In the genomic region with DNA sequence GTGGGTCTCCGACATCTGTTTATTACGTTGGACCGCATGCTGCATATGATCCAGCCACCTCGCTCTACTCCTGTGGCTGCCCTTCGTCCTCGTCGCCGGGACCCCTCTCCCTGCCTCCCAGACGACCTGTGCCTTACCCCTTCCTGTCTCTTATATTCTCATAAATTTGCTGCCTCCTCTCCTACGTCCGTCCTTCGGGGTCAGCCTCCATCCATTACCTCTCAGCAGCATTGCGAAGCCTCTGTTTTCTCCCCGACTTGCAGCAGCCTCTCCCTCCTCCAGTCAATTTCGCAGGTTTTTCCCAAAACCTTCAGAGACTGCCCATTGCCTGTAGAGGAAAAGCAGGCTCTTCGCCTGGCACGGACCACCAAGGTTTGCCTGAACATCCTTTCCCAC, we compare ENCODE assay signal across 13 cellular contexts. TPM values are rescaled to one million over a fixed set of nuclear protein-coding genes. Genes with fewer than 3 reads are reported as not detected.
DNase-seq lines count a peak whose midpoint lies in the region; ATAC-seq and TF ChIP-seq lines count a peak whose summit lies in the region.
"Had no signal": no experiment of that assay in that cellular context is flagged by ENCODE, and none has a peak within 500 bp of the region (broad histone marks: within the 10 kb centered on the region; RNA-seq: fewer than 3 reads in every experiment).

No MANE protein-coding gene starts in this region.

- H2AK5ac ChIP-seq in trophoblast cell (ENCODE audit: low read length), result no peak overlapping the region

- DNase-seq in GM23248 (no peak), WERI-Rb-1 (no peak), hepatocyte (ENCODE audit: low spot score) (no peak), trophoblast cell (no peak), Calu3 (no peak), T-helper 1 cell (no peak)
- DNase-seq: Karpas-422, NCI-H2081 treated with DMSO at 0.1 percent for 48 hours, OCI-M1 had no signal

- H3K4me3 Mint-ChIP-seq in Calu3 (ENCODE audit: low read depth, unreplicated experiment), result no peak overlapping the region

- H3K9ac ChIP-seq in GM23248 (no peak overlapping the region), trophoblast cell (ENCODE audit: low read length) (no peak overlapping the region)

- no TSS peak for BruUV-seq in Calu3 (replicated peaks; lab: Mats Ljungman, UMichigan)

- H3F3A ChIP-seq in GM23248 (ENCODE audit: insufficient read depth), result no peaks in the 10 kb centered on the region

- WGBS in GM23248 (ENCODE audit: low coverage in 1 of 2, low lambda C conversion rate in 2 of 2, missing lambda C conversion rate in 2 of 2), 2 experiments, result 47 to 50% methylated on average over 15 to 17 of the region's 17 CpGs
- WGBS in hepatocyte (ENCODE audit: low lambda C conversion rate, missing lambda C conversion rate), result 35% methylated on average over 17 of the region's 17 CpGs
- WGBS in trophoblast cell (ENCODE audit: extremely low coverage, insufficient coverage, insufficient read length), result no CpG with 5 or more reads among the region's 17 CpGs

- H3K4ac ChIP-seq in trophoblast cell (ENCODE audit: low read depth, low read length), result no peak overlapping the region

- H3K18ac ChIP-seq in trophoblast cell (ENCODE audit: low read length), result no peak overlapping the region

- H3K9me2 ChIP-seq in GM23248 (ENCODE audit: insufficient read depth) (no peaks in the 10 kb centered on the region), hepatocyte (replicated peaks; ENCODE audit: insufficient read depth) (no peaks in the 10 kb centered on the region)

- H3K4me3 ChIP-seq in GM23248, result no peak overlapping the region
- H3K4me3 ChIP-seq in WERI-Rb-1 (ENCODE audit: low read depth, low read length), result peak overlapping the region; percentile 37
- H3K4me3 ChIP-seq in hepatocyte, result no peak overlapping the region
- H3K4me3 ChIP-seq in trophoblast cell (ENCODE audit: low read depth, low read length), result peak overlapping the region; percentile 17
- H3K4me3 ChIP-seq: GM12878 had no signal

- H3K36me3 ChIP-seq in GM23248 (ENCODE audit: low read depth), result no peaks in the 10 kb centered on the region
- no peaks in the 10 kb centered on the region; the same call in 1 of the 2 replicates for H3K36me3 ChIP-seq in WERI-Rb-1
- no peaks in the 10 kb centered on the region for H3K36me3 ChIP-seq in hepatocyte (replicated peaks; ENCODE audit: insufficient read depth, low read depth)
- no peaks in the 10 kb centered on the region for H3K36me3 ChIP-seq in trophoblast cell (ENCODE audit: control insufficient read depth in 1 of 2, insufficient read depth in 2 of 2, low read length in 2 of 2)

- H4K20me1 ChIP-seq in GM23248 (ENCODE audit: insufficient read depth) (no peaks in the 10 kb centered on the region), hepatocyte (ENCODE audit: insufficient read depth, poor library complexity, severe bottlenecking) (no peaks in the 10 kb centered on the region)

- no peaks in the 10 kb centered on the region for H3K79me2 ChIP-seq in GM23248 (ENCODE audit: insufficient read depth)
- H3K79me2 ChIP-seq in hepatocyte, result no peaks in the 10 kb centered on the region
- no peaks in the 10 kb centered on the region for H3K79me2 ChIP-seq in trophoblast cell (ENCODE audit: control insufficient read depth, insufficient read depth, low read length, poor library complexity)

- H3K27ac ChIP-seq in GM23248, result no peak overlapping the region
- H3K27ac ChIP-seq in WERI-Rb-1, result no peak overlapping the region
- H3K27ac ChIP-seq in hepatocyte, result no peak overlapping the region
- H3K27ac ChIP-seq in trophoblast cell (ENCODE audit: low read depth, low read length), result no peak overlapping the region

- peaks cover 34% of the 10 kb centered on the region for H3K27me3 ChIP-seq in GM23248 (replicated peaks; ENCODE audit: insufficient read depth)
- H3K27me3 ChIP-seq in WERI-Rb-1 (ENCODE audit: insufficient read depth, low read depth, severe bottlenecking), result no peaks in the 10 kb centered on the region
- H3K27me3 ChIP-seq in hepatocyte, result peaks cover 48% of the 10 kb centered on the region
- peaks cover 30% of the 10 kb centered on the region for H3K27me3 ChIP-seq in trophoblast cell (ENCODE audit: insufficient read depth, low read length)

- H4K8ac ChIP-seq in trophoblast cell (ENCODE audit: low read depth, low read length), result no peak overlapping the region

- in situ Hi-C loops in GM23248 (cut with MboI), result loop anchor here (10.0 kb wide), 2 partner anchors 67 to 477 kb away; no protein-coding TSS in a partner anchor

- CTCF ChIA-PET in Calu3 (lab: Charles Lee), result no interaction called here

- H2AFZ ChIP-seq in GM23248, result no peak overlapping the region
- H2AFZ ChIP-seq in hepatocyte, result no peak overlapping the region
- no peak overlapping the region for H2AFZ ChIP-seq in trophoblast cell (ENCODE audit: insufficient read depth, low read length, poor library complexity)

- H3K79me1 ChIP-seq in trophoblast cell (ENCODE audit: low read length), result no peaks in the 10 kb centered on the region

- no peak overlapping the region for H2BK5ac ChIP-seq in trophoblast cell (ENCODE audit: low read depth, low read length, poor library complexity)

- H3K9me3 Mint-ChIP-seq in Calu3 (ENCODE audit: low read depth, unreplicated experiment), result no peaks in the 10 kb centered on the region

- no peak overlapping the region for H3K23ac ChIP-seq in trophoblast cell (ENCODE audit: low read length)

- H2BK12ac ChIP-seq in trophoblast cell (ENCODE audit: low read length), result no peak overlapping the region

- H2BK120ac ChIP-seq in trophoblast cell (ENCODE audit: insufficient read depth, low read length, poor library complexity), result no peak overlapping the region

- peaks cover 71% of the 10 kb centered on the region for H3K27me3 Mint-ChIP-seq in Calu3 (ENCODE audit: unreplicated experiment)

- TF ChIP-seq CTCF in WERI-Rb-1 (IDR thresholded peaks at IDR 0.05; ENCODE audit: low read depth, low read length), result no peak
- TF ChIP-seq CTCF in hepatocyte (IDR thresholded peaks at IDR 0.05; ENCODE audit: poor library complexity), result no peak
- TF ChIP-seq CTCF in Calu3 (IDR thresholded peaks at IDR 0.05; ENCODE audit: unreplicated experiment), result no peak

- H3K4me1 ChIP-seq in GM23248 (ENCODE audit: insufficient read depth) (no peaks in the 10 kb centered on the region), hepatocyte (ENCODE audit: insufficient read depth) (peaks cover 6% of the 10 kb centered on the region), trophoblast cell (ENCODE audit: control insufficient read depth in 1 of 2, insufficient read depth in 2 of 2, low read length in 2 of 2) (peaks cover 0 to 8% of the 10 kb centered on the region in 2 experiments)

- ATAC-seq in HG03175 (IDR thresholded peaks at IDR 0.05; ENCODE audit: unreplicated experiment), result no peak
- ATAC-seq: GM12878 had no signal

- no peaks in the 10 kb centered on the region for H3K4me1 Mint-ChIP-seq in Calu3 (ENCODE audit: low read depth, unreplicated experiment)

- H3K9me3 ChIP-seq in GM23248 (ENCODE audit: low read depth) (no peaks in the 10 kb centered on the region), WERI-Rb-1 (ENCODE audit: severe bottlenecking) (no peaks in the 10 kb centered on the region), hepatocyte (ENCODE audit: low read depth) (no peaks in the 10 kb centered on the region), trophoblast cell (ENCODE audit: insufficient read depth, low read depth, low read length) (peaks cover 16% of the 10 kb centered on the region)

- no peaks in the 10 kb centered on the region for H3K36me3 Mint-ChIP-seq in Calu3 (ENCODE audit: insufficient read depth, unreplicated experiment)

- no peak overlapping the region for H4K12ac ChIP-seq in trophoblast cell (ENCODE audit: low read depth, low read length)

- no peak overlapping the region for H3K27ac Mint-ChIP-seq in Calu3 (ENCODE audit: unreplicated experiment)
- H3K27ac Mint-ChIP-seq: activated T-helper 2 cell treated with anti-CD3 and anti-CD28 coated beads, Interferon-gamma antibody, Interleukin-2, Interleukin-4, amounts not matched to agents 10 μg/mL and 5 μg/mL and 100 μg/mL, durations not matched to agents 14 hours and 24 hours and 36 hours had no signal

- H3K4me2 ChIP-seq in GM23248 (ENCODE audit: unreplicated experiment) (peak overlapping the region; percentile 2), hepatocyte (peak overlapping the region; percentile 75), trophoblast cell (ENCODE audit: low read length) (peak overlapping the region; percentile 67)

- no peak overlapping the region for H3K14ac ChIP-seq in trophoblast cell (ENCODE audit: low read length)

- H4K91ac ChIP-seq in trophoblast cell (ENCODE audit: low read depth, low read length), result no peak overlapping the region

- intact Hi-C loops in Calu3 (cut with micrococcal nuclease; ENCODE audit: unreplicated experiment), result no loop called here

RNA-seq across cellular contexts. Expression of a gene that starts 39.4 kb away (rescaled TPM):
- total RNA-seq in GM23248 (2014; rRNA removed; shearing (Covaris generic)), result 0.22 TPM in 1 of 2 replicates, not detected in the other
- polyA plus RNA-seq in GM23248 (2016; fragmentation: Nextera tagmentation; extraction: Ambion mirVana) (0.09 and 0.11 TPM in 2 replicates), hepatocyte (not detected in 2 replicates)
- total RNA-seq in hepatocyte (not detected in 2 replicates), Calu3 (2022) (not detected in 2 replicates)
- 0.24 and 0.25 TPM in 2 replicates for polyA plus RNA-seq in trophoblast cell (2013)
- total RNA-seq: activated T-helper 2 cell treated with anti-CD3 and anti-CD28 coated beads, Interferon-gamma antibody, Interleukin-2, Interleukin-4, amounts not matched to agents 10 μg/mL and 5 μg/mL and 100 μg/mL, durations not matched to agents 14 hours and 24 hours and 36 hours; GM12878; lung microvascular endothelial cell had no signal
- polyA plus RNA-seq: GM12878 had no signal

Comparison
In these comparisons a context has a peak if more than half of its experiments do, and no peak if none do; other contexts are left out.
1. H3K4me2 ChIP-seq: peak in every context shown above with its lines; median percentile 75 in hepatocyte; 67 in trophoblast cell; 2 in GM23248.
2. H3K4me3 ChIP-seq: peak in WERI-Rb-1 (single experiment) and trophoblast cell (single experiment); none in GM23248 (single experiment) and hepatocyte (single experiment).